ENCODE assay signal across 8 cellular contexts in the genomic region with DNA sequence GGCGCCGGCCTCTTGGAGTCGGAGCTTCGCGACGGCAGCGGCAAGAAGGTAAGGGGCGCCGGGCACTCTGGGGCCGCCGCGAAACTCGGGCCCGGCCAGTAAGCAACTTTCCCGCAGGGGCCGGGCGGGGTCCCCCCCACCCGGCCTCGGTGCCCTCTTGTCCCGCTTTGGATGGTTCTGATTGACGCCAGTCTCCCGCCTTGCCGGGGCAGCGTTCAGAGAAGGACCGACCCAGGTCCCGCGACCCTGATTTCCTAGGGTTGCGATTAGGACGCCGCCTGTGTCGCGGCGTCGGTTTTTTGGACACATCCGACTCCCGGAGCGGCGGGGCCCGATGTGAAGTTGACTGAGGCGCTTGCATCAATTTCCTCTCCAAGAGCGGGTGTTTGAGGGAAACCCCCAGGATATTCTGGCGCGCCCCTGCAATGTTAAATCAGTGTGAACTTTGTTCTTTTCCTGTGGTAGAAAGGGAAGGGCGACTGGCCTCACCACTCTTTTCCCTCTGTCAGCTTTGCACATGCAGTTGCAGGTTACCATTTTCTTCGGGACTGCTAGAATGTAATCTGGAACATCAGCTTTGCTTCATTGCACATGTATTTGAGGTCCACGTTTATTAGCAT. TPM values are rescaled to one million over a fixed set of nuclear protein-coding genes. Genes with fewer than 3 reads are reported as not detected.
DNase-seq lines count a peak whose midpoint lies in the region; ATAC-seq and TF ChIP-seq lines count a peak whose summit lies in the region.

No MANE protein-coding gene starts in this region.

- H3K9me3 Mint-ChIP-seq in activated T-cell treated with anti-CD3 and anti-CD28 coated beads, Interleukin-2, amount 50 U/mL, for 72 hours = no peaks in the 10 kb centered on the region

- peaks cover 2% of the 10 kb centered on the region in 2 donors for H3K36me3 Mint-ChIP-seq in activated T-cell treated with anti-CD3 and anti-CD28 coated beads, Interleukin-2, amount 50 U/mL, for 72 hours (ENCODE audit: insufficient read depth in 2 of 2)

- no peak for TF ChIP-seq CTCF in fibroblast of the aortic adventitia (IDR thresholded peaks at IDR 0.05; ENCODE audit: insufficient read depth, low read length)
- TF ChIP-seq CTCF in neutrophil (IDR thresholded peaks at IDR 0.05) = no peak
- TF ChIP-seq CTCF in thyroid gland (IDR thresholded peaks at IDR 0.05) = no peak

- H3K4me1 ChIP-seq in neutrophil (ENCODE audit: control insufficient read depth in 1 of 2, insufficient read depth in 1 of 2, low read depth in 1 of 2, low read length in 1 of 2) (peaks cover 16 to 20% of the 10 kb centered on the region in 2 experiments), thyroid gland (peaks cover 17 to 25% of the 10 kb centered on the region in 2 donors)

- 8 to 12% methylated on average over 16 to 46 of the region's 46 CpGs for WGBS in thyroid gland, 2 donors

- intact Hi-C loops in thyroid gland (cut with DNase I) = no loop called here

- no peak for TF ChIP-seq POLR2A in thyroid gland (IDR thresholded peaks at IDR 0.05)

- peak; percentile 65 for DNase-seq in ELF-1 (ENCODE audit: low read depth, low spot score)
- peak; percentile 38 for DNase-seq in MG63
- peak; percentile 54 to 62 for DNase-seq in activated T-cell treated with anti-CD3 and anti-CD28 coated beads, Interleukin-2, amount 50 U/mL, for 72 hours
- DNase-seq in fibroblast of the aortic adventitia (ENCODE audit: low read depth) = peak; percentile 41
- DNase-seq in thyroid gland = peak; percentile 24 to 25
- DNase-seq in SHP77 (lab: John Stamatoyannopoulos, UW) = no peak

- peak overlapping the region; percentile 93 to 95 for H3K4me3 Mint-ChIP-seq in activated T-cell treated with anti-CD3 and anti-CD28 coated beads, Interleukin-2, amount 50 U/mL, for 72 hours

- H3K4me3 ChIP-seq in MG63 (peak overlapping the region; percentile 76), fibroblast of the aortic adventitia (ENCODE audit: low read depth, low read length) (peak overlapping the region; percentile 75), neutrophil (ENCODE audit: low read depth in 1 of 2, low read length in 1 of 2) (peak overlapping the region; percentile 79 to 93), thyroid gland (replicated peaks in 1 of 3) (peak overlapping the region in 2 of 3 donors; percentile 59 to 67)

- no peak for ATAC-seq in activated T-cell treated with anti-CD3 and anti-CD28 coated beads, Interleukin-2, amount 50 U/mL, for 72 hours (replicated peaks in 1 of 2)
- no peak for ATAC-seq in GM21526 (IDR thresholded peaks at IDR 0.05; ENCODE audit: low FRiP score, unreplicated experiment)

- peak overlapping the region; percentile 93 for H3K27ac Mint-ChIP-seq in activated T-cell treated with anti-CD3 and anti-CD28 coated beads, Interleukin-2, amount 50 U/mL, for 72 hours

- peaks cover 57% of the 10 kb centered on the region for H3K4me1 Mint-ChIP-seq in activated T-cell treated with anti-CD3 and anti-CD28 coated beads, Interleukin-2, amount 50 U/mL, for 72 hours (ENCODE audit: low read depth)

- H3K9me3 ChIP-seq in MG63 = no peaks in the 10 kb centered on the region
- no peaks in the 10 kb centered on the region for H3K9me3 ChIP-seq in neutrophil
- H3K9me3 ChIP-seq in thyroid gland = no peaks in the 10 kb centered on the region

- peak overlapping the region; percentile 87 for H3K27ac ChIP-seq in neutrophil
- H3K27ac ChIP-seq in thyroid gland = peak overlapping the region; percentile 47 to 96 (median 93)

- H3K27me3 Mint-ChIP-seq in activated T-cell treated with anti-CD3 and anti-CD28 coated beads, Interleukin-2, amount 50 U/mL, for 72 hours (ENCODE audit: low read depth) = peaks cover 11% of the 10 kb centered on the region

- H3K27me3 ChIP-seq in MG63 = no peaks in the 10 kb centered on the region
- H3K27me3 ChIP-seq in neutrophil = peaks cover 36% of the 10 kb centered on the region
- no peaks in the 10 kb centered on the region for H3K27me3 ChIP-seq in thyroid gland

- H3K36me3 ChIP-seq in MG63 (no peaks in the 10 kb centered on the region), neutrophil (no peaks in the 10 kb centered on the region), thyroid gland (no peaks in the 10 kb centered on the region)

RNA-seq across cellular contexts. Expression of gene PDE8A, which starts 0.8 kb away (rescaled TPM):
- total RNA-seq in MG63 (2014; rRNA removed; shearing (Covaris generic); ENCODE audit: low replicate concordance) = 7.9 and 12.5 TPM in 2 replicates
- total RNA-seq in activated T-cell treated with anti-CD3 and anti-CD28 coated beads, Interleukin-2, amount 50 U/mL, for 72 hours = 10 to 100 TPM; 31.6 to 37.7 TPM
- total RNA-seq in fibroblast of the aortic adventitia (ENCODE audit: low replicate concordance) (20.6 and 26.2 TPM in 2 replicates), thyroid gland (10 to 100 TPM; 31.6 to 52.1 (median 35.2) TPM)

Comparison
In these comparisons a context has a peak if more than half of its experiments do, and no peak if none do; other contexts are left out.
1. DNase-seq: peak in ELF-1 (single experiment), MG63 (single experiment), activated T-cell treated with anti-CD3 and anti-CD28 coated beads, Interleukin-2, amount 50 U/mL, for 72 hours (2 of 2), fibroblast of the aortic adventitia (single experiment) and thyroid gland (2 of 2); none in SHP77 (0 of 2).
2. Peak in every context shown above with its lines, with median percentiles within 50 percentile points of each other: H3K4me3 ChIP-seq.